In the genomic region with DNA sequence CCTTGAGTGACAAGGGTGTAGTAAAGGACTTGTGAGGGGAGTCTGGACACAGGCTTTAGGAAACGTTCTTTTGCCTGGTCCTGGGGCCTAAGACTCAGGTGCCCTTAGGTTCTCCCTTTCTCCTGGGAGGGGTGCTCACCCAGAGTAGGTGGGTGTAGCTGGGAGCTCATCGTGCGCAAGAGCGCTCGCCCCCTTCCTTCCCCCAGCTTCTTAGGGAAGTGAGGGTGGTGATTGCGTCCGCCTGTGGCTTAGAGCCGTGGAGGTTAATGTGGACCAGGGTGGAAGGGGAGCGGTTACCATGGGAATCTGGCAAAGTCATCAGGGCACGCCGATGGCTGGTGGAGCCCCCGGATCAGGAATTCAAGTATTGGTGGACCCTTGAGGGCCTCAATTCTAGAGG, we compare ENCODE assay signal across 34 cellular contexts. TPM values are rescaled to one million over a fixed set of nuclear protein-coding genes. Genes with fewer than 3 reads are reported as not detected.
"Had no signal": no experiment of that assay in that cellular context is flagged by ENCODE, and none has a peak within 500 bp of the region (broad histone marks: within the 10 kb centered on the region; RNA-seq: fewer than 3 reads in every experiment).

No MANE protein-coding gene starts in this region.

- DNase-seq: activated CD4-positive, alpha-beta memory T cell treated with anti-CD3 and anti-CD28 coated beads, Interleukin-2, amount 10 ng/mL, durations not matched to agents 7 days and 5 days; activated CD4-positive, alpha-beta T cell treated with anti-CD3 and anti-CD28 coated beads for 1 hour; activated CD4-positive, alpha-beta T cell treated with anti-CD3 and anti-CD28 coated beads for 48 hours; activated CD4-positive, CD25-positive, alpha-beta regulatory T cell; activated CD8-positive, alpha-beta memory T cell treated with anti-CD3 and anti-CD28 coated beads for 24 hours; activated CD8-positive, alpha-beta memory T cell treated with anti-CD3 and anti-CD28 coated beads, Interleukin-2, amount 10 ng/mL, durations not matched to agents 7 days and 5 days; activated CD8-positive, alpha-beta memory T cell treated with anti-CD3 and anti-CD28 coated beads, Interleukin-2, amount 50 U/mL, for 48 hours; activated effector memory CD4-positive, alpha-beta T cell treated with Interleukin-2 at 50 U/mL for 16 hours; activated naive CD4-positive, alpha-beta T cell treated with anti-CD3 and anti-CD28 coated beads, Interleukin-2, amount 10 ng/mL, durations not matched to agents 7 days and 5 days; activated naive CD8-positive, alpha-beta T cell treated with anti-CD3 and anti-CD28 coated beads, Interleukin-2, amount 50 U/mL, for 24 hours; activated T-cell treated with anti-CD3 and anti-CD28 coated beads, Interleukin-2, amount 50 U/mL, for 48 hours; anterior cingulate cortex; cerebellar nuclear complex; Kasumi-1; KG1; MG63; NCI-H1048; NCI-H1105 treated with DMSO at 0.1 percent for 48 hours; NCI-H1436; NCI-H1694; NCI-H2029; NCI-H345; PC-3; Peyer's patch; RPMI8226; SHP77 treated with DMSO at 0.1 percent for 48 hours; SK-N-SH; T-cell; T-helper 2 cell; T-helper 9 cell; WERI-Rb-1 had no signal

- H3K27me3 ChIP-seq: Peyer's patch had no signal

- H3K9me3 ChIP-seq: MG63, Peyer's patch, SJSA1, SK-N-SH had no signal

- H3K4me3 ChIP-seq: MG63, Peyer's patch, SJSA1 had no signal

- H3K27ac ChIP-seq: Peyer's patch, SJSA1, WERI-Rb-1 had no signal

- ATAC-seq: activated CD8-positive, alpha-beta memory T cell treated with anti-CD3 and anti-CD28 coated beads, Interleukin-2, amount 10 ng/mL, durations not matched to agents 7 days and 5 days; activated naive CD8-positive, alpha-beta T cell treated with anti-CD3 and anti-CD28 coated beads, Interleukin-2, amount 50 U/mL, for 24 hours; PC-3; T-cell had no signal

RNA-seq across cellular contexts. Expression of gene SPATS1, which starts 26.0 kb away (rescaled TPM):
- total RNA-seq: activated CD4-positive, alpha-beta memory T cell treated with anti-CD3 and anti-CD28 coated beads, Interleukin-2, amount 10 ng/mL, durations not matched to agents 7 days and 5 days; activated CD8-positive, alpha-beta memory T cell treated with anti-CD3 and anti-CD28 coated beads, Interleukin-2, amount 10 ng/mL, durations not matched to agents 7 days and 5 days; bronchial epithelial cell; NCI-H460; PC-3; Peyer's patch; SJSA1; T-cell had no signal

RNA-seq across cellular contexts. Expression of gene TMEM151B, which starts 46.2 kb away (rescaled TPM):
- total RNA-seq: activated CD4-positive, alpha-beta memory T cell treated with anti-CD3 and anti-CD28 coated beads, Interleukin-2, amount 10 ng/mL, durations not matched to agents 7 days and 5 days; bronchial epithelial cell; NCI-H460; PC-3; SJSA1 had no signal
